24 cellular contexts compared by ENCODE assay signal in the genomic region with DNA sequence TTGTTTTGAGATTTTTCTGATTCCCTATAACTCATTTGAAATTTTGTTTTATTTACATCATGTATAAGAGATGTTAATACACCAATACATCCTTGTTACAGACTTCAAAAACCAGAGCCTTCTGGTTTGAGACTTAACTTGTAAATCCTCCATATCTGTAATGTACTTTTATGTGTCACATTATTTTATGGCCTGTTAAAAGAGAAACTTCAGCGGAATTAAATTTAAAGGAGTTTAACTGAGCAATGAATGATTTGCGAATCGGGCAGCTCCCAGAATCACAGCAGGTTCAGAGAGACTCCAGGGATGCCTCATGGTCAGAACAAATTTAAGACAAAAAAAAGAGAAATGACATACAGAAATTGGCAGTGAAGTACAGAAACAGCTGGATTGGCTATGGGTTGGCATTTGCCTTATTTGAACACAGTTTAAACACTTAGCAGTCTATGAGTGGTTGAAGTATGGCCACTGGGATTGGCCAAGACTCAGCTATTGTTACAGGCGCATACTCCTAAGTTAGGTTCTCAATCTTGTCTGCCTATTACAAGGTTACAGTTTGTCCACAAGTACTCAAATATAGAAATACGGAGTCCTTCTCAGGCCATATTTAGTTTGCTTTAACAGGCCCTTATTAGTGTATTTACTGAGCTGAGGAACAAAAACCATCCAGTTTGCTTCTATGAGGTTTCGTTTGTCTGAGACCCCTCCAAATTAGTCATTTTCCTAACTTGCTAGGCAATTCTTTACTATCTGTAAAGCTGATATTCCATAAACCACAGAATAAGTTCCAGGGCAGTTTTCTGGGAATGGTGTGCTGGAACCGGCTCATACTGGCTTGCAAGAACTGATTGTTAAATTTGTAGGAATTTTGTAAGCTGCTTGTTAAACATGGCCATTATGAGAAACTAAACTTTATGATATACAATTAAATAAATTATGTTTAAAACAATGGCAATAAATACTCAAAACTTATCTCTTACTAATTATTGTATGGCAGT.
"Had no signal": no experiment of that assay in that cellular context is flagged by ENCODE, and none has a peak within 500 bp of the region (broad histone marks: within the 10 kb centered on the region; RNA-seq: fewer than 3 reads in every experiment).

No MANE protein-coding gene starts in this region.

- H3K36me3 ChIP-seq: brain microvascular endothelial cell, neural progenitor cell, tibial nerve, WERI-Rb-1 had no signal

- H3K4me2 ChIP-seq: neural progenitor cell had no signal

- H3K4me1 ChIP-seq: tibial nerve had no signal

- H2AFZ ChIP-seq: neural progenitor cell had no signal

- H3K9me3 ChIP-seq: tibial nerve had no signal

- H3K27ac ChIP-seq: brain microvascular endothelial cell, neural progenitor cell, tibial nerve, WERI-Rb-1 had no signal

- DNase-seq: activated CD4-positive, alpha-beta T cell treated with anti-CD3 and anti-CD28 coated beads for 48 hours; activated CD4-positive, alpha-beta T cell treated with anti-CD3 and anti-CD28 coated beads, Interleukin-2, amount 50 U/mL, for 48 hours; activated CD8-positive, alpha-beta memory T cell treated with anti-CD3 and anti-CD28 coated beads for 24 hours; activated gamma-delta T cell; activated naive CD4-positive, alpha-beta T cell treated with anti-CD3 and anti-CD28 coated beads, Interleukin-2, amount 10 ng/mL, durations not matched to agents 7 days and 5 days; activated naive CD8-positive, alpha-beta T cell treated with anti-CD3 and anti-CD28 coated beads, Interleukin-2, amount 10 ng/mL, durations not matched to agents 7 days and 5 days; brain microvascular endothelial cell; caudate nucleus; cortex of kidney; endodermal cell; foreskin melanocyte; islet precursor cell; naive thymus-derived CD8-positive, alpha-beta T cell; small intestine; stimulated activated CD4-positive, alpha-beta T cell treated with anti-CD3 and anti-CD28 coated beads, Interleukin-1b, Interleukin-23, amount 100 ng/mL, for 48 hours; stimulated activated naive CD4-positive, alpha-beta T cell; WERI-Rb-1 had no signal

- H3K4me3 ChIP-seq: neural progenitor cell, tibial nerve had no signal

- H3K27me3 ChIP-seq: brain microvascular endothelial cell, neural progenitor cell, tibial nerve had no signal

- ATAC-seq: activated CD4-positive, CD25-positive, alpha-beta regulatory T cell treated with anti-CD3 and anti-CD28 coated beads, Interleukin-2, amount 50 U/mL, for 24 hours; esophagus mucosa; naive thymus-derived CD8-positive, alpha-beta T cell; sciatic nerve had no signal

- FAIRE-seq: astrocyte, small intestine, urothelium cell line had no signal
